Comparison of ENCODE assay signal across 10 cellular contexts in genomic region chr19:6677924-6678689, GRCh38. TPM values are rescaled to one million over a fixed set of nuclear protein-coding genes. Genes with fewer than 3 reads are reported as not detected.
DNase-seq lines count a peak whose midpoint lies in the region; ATAC-seq and TF ChIP-seq lines count a peak whose summit lies in the region.
"Had no signal": no experiment of that assay in that cellular context is flagged by ENCODE, and none has a peak within 500 bp of the region (broad histone marks: within the 10 kb centered on the region; RNA-seq: fewer than 3 reads in every experiment).

No MANE protein-coding gene starts in this region.

- no peak overlapping the region for H3K27ac ChIP-seq in SK-N-SH (ENCODE audit: low read depth in 2 of 2, low read length in 1 of 2)
- H3K27ac ChIP-seq: heart right ventricle had no signal

- POLR2A ChIA-PET in SK-N-SH (lab: Yijun Ruan, JAX), result interaction anchor here (0.6 kb wide), 1 partner anchor 28 kb away, joined by 3 read pairs; no protein-coding TSS in a partner anchor

- TF ChIP-seq CTCF in SK-N-SH (IDR thresholded peaks at IDR 0.05), result no peak

- peaks cover 19% of the 10 kb centered on the region; the same call in 1 of the 2 replicates for H3K27me3 ChIP-seq in SK-N-SH (ENCODE audit: insufficient read depth)

- DNase-seq in SK-N-SH (peak; percentile 44), iPS-NIHi11 (ENCODE audit: low spot score) (peak; percentile 67), GM19238 (ENCODE audit: insufficient read length, low spot score) (no peak), NCI-H774 (lab: John Stamatoyannopoulos, UW) (no peak)
- DNase-seq in activated T-helper 9 cell treated with anti-CD3 and anti-CD28 coated beads, Interleukin-2, amount 50 U/mL, for 16 hours (ENCODE audit: low read depth), result peak; percentile 56
- DNase-seq in stimulated activated naive CD4-positive, alpha-beta T cell treated with Interleukin-2 at 50 U/mL for 16 hours (lab: John Stamatoyannopoulos, UW), result peak; percentile 24
- DNase-seq: NCI-H2171 treated with DMSO at 0.1 percent for 48 hours had no signal

- H4K20me1 ChIP-seq in SK-N-SH (ENCODE audit: insufficient read depth), result no peaks in the 10 kb centered on the region

- no peak overlapping the region for H3K4me3 ChIP-seq in SK-N-SH (ENCODE audit: low read depth in 2 of 2, low read length in 1 of 2)
- H3K4me3 ChIP-seq: heart right ventricle had no signal

- H3K9me2 ChIP-seq in SK-N-SH, result no peaks in the 10 kb centered on the region

- H3K9me3 ChIP-seq in SK-N-SH, result no peaks in the 10 kb centered on the region

- H3K9ac ChIP-seq in SK-N-SH, result no peak overlapping the region

- H3K4me2 ChIP-seq in SK-N-SH, result no peak overlapping the region

- no peaks in the 10 kb centered on the region for H3K79me2 ChIP-seq in SK-N-SH (ENCODE audit: insufficient read depth)

- no peaks in the 10 kb centered on the region for H3F3A ChIP-seq in SK-N-SH (replicated peaks; ENCODE audit: insufficient read depth)

- H3K36me3 ChIP-seq in SK-N-SH (replicated peaks in 1 of 2; ENCODE audit: control insufficient read depth in 1 of 2, insufficient read depth in 2 of 2, low read length in 1 of 2), result no peaks in the 10 kb centered on the region

- no peak for ATAC-seq in SK-N-SH treated with all-trans-retinoic acid at 6 μM for 48 hours
- no peak for ATAC-seq in HG02884 (IDR thresholded peaks at IDR 0.05; ENCODE audit: unreplicated experiment)

- no peak for TF ChIP-seq RAD21 in SK-N-SH (IDR thresholded peaks at IDR 0.05; ENCODE audit: low read length)

- 24% methylated on average over 13 of the region's 29 CpGs for WGBS in SK-N-SH (ENCODE audit: low lambda C conversion rate)

- peaks cover 0 to 4% of the 10 kb centered on the region in 2 experiments; a peak in 1 of 4 replicates for H3K4me1 ChIP-seq in SK-N-SH (ENCODE audit: control insufficient read depth in 1 of 2, insufficient read depth in 2 of 2, low read depth in 1 of 2, low read length in 1 of 2)

- CTCF ChIA-PET in SK-N-SH (lab: Yijun Ruan, JAX), result no interaction called here

- H2AFZ ChIP-seq in SK-N-SH (ENCODE audit: low read depth), result no peak overlapping the region

- no peak for TF ChIP-seq EP300 in SK-N-SH (IDR thresholded peaks at IDR 0.05; ENCODE audit: borderline replicate concordance in 1 of 2, low read depth in 1 of 2, low read length in 1 of 2)

TF ChIP-seq in SK-N-SH, 30 proteins besides CTCF, POLR2A, EP300 and RAD21:
- TF ChIP-seq PBX3 (IDR thresholded peaks at IDR 0.05), result no peak
- TF ChIP-seq JUND (IDR thresholded peaks at IDR 0.05), result no peak
- no peak for TF ChIP-seq FOXJ3 (CRISPR knock-in tag; IDR thresholded peaks at IDR 0.05)
- no peak for TF ChIP-seq FOXM1 (IDR thresholded peaks at IDR 0.05; ENCODE audit: low read depth)
- TF ChIP-seq YY1 (IDR thresholded peaks at IDR 0.05; ENCODE audit: low read depth), result no peak
- TF ChIP-seq MAX (IDR thresholded peaks at IDR 0.05; ENCODE audit: low read depth), result no peak

TF ChIP-seq in SK-N-SH treated with all-trans-retinoic acid at 6 μM for 48 hours, 23 proteins besides CTCF, POLR2A, EP300 and RAD21:
- TF ChIP-seq TOX (CRISPR knock-in tag; IDR thresholded peaks at IDR 0.05; ENCODE audit: borderline replicate concordance) (no peak), CREB5 (CRISPR knock-in tag; IDR thresholded peaks at IDR 0.05; ENCODE audit: low read depth) (no peak), BACH2 (CRISPR knock-in tag; IDR thresholded peaks at IDR 0.05; ENCODE audit: borderline replicate concordance) (no peak), OSR1 (CRISPR knock-in tag; IDR thresholded peaks at IDR 0.05) (no peak), ISL1 (CRISPR knock-in tag; IDR thresholded peaks at IDR 0.05) (no peak), ARNTL (CRISPR knock-in tag; IDR thresholded peaks at IDR 0.05; ENCODE audit: borderline replicate concordance, low read depth) (no peak)
TF ChIP-seq in SK-N-SH treated with all-trans-retinoic acid at 6 μM for 48 hours: peak in this region for 0.

RNA-seq across cellular contexts. Expression of gene TNFSF14, which starts 8.1 kb away (rescaled TPM):
- not detected in 2 replicates for polyA plus RNA-seq in SK-N-SH (2012; rRNA removed)
- polyA plus RNA-seq in SK-N-SH (2012; cell fraction: cytosol; rRNA removed), result not detected in 2 replicates
- not detected in 2 replicates for polyA plus RNA-seq in SK-N-SH (2012; cell fraction: nucleus; rRNA removed)

RNA-seq across cellular contexts. Expression of gene C3, which starts 42.3 kb away (rescaled TPM):
- 0.67 and 0.71 TPM in 2 replicates for polyA plus RNA-seq in SK-N-SH (2012; rRNA removed)
- 0.17 and 0.42 TPM in 2 replicates for polyA plus RNA-seq in SK-N-SH (2012; cell fraction: cytosol; rRNA removed)
- polyA plus RNA-seq in SK-N-SH (2012; cell fraction: nucleus; rRNA removed), result 0.99 and 1.9 TPM in 2 replicates

RNA-seq across cellular contexts. Expression of gene GPR108, which starts 59.3 kb away (rescaled TPM):
- 51.4 and 54.2 TPM in 2 replicates for polyA plus RNA-seq in SK-N-SH (2012; rRNA removed)
- 23.5 and 33.8 TPM in 2 replicates for polyA plus RNA-seq in SK-N-SH (2012; cell fraction: cytosol; rRNA removed)
- 143 and 206 TPM in 2 replicates for polyA plus RNA-seq in SK-N-SH (2012; cell fraction: nucleus; rRNA removed)

Comparison
In these comparisons a context has a peak if more than half of its experiments do, and no peak if none do; other contexts are left out.
1. DNase-seq: peak in SK-N-SH (single experiment), activated T-helper 9 cell treated with anti-CD3 and anti-CD28 coated beads, Interleukin-2, amount 50 U/mL, for 16 hours (single experiment), iPS-NIHi11 (single experiment) and stimulated activated naive CD4-positive, alpha-beta T cell treated with Interleukin-2 at 50 U/mL for 16 hours (single experiment); none in GM19238 (single experiment) and NCI-H774 (single experiment).